ENCODE assay signal across 24 cellular contexts in the genomic region with DNA sequence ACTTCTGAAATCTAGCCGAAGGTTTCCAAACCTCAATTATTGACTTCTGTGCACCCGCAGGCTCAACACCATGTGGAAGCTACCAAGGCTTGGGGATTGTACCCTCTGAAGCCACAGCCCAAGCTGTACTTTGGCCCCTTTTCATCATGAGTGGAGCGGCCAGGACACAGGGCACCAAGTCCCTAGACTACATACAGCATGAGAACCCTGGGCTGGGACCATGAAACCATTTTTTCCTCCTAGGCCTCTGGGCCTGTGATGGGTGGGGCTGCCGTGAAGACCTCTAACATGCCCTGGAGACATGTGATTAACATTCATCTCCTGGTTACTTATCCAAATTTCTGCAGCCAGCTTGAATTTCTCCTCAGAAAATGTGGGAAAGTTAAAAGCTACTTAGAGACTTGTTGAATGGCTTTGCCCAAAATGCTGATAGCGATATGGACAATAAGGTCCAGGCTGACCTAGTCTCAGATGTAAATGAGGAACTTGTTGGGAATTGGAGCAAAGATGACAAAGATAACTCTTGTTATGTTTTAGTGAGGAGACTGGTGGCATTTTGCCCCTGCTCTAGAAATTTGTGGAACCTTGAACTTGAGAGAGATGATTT.
"Had no signal": no experiment of that assay in that cellular context is flagged by ENCODE, and none has a peak within 500 bp of the region (broad histone marks: within the 10 kb centered on the region; RNA-seq: fewer than 3 reads in every experiment).

No MANE protein-coding gene starts in this region.

- H3K27ac ChIP-seq: adrenal gland, PC-9 had no signal

- H3K9me3 ChIP-seq: adrenal gland had no signal

- H3K4me3 ChIP-seq: adrenal gland, PC-9 had no signal

- FAIRE-seq: colon, TTC549 had no signal

- H3K4me1 ChIP-seq: adrenal gland had no signal

- DNase-seq: activated CD4-positive, alpha-beta memory T cell treated with anti-CD3 and anti-CD28 coated beads for 36 hours; activated CD4-positive, alpha-beta T cell treated with anti-CD3 and anti-CD28 coated beads, Interleukin-2, amount 10 ng/mL, durations not matched to agents 7 days and 5 days; activated CD4-positive, CD25-positive, alpha-beta regulatory T cell; activated CD8-positive, alpha-beta memory T cell treated with anti-CD3 and anti-CD28 coated beads for 24 hours; activated gamma-delta T cell; activated naive CD4-positive, alpha-beta T cell treated with anti-CD3 and anti-CD28 coated beads for 36 hours; activated T-cell treated with anti-CD3 and anti-CD28 coated beads for 4 hours; activated T-cell treated with anti-CD3 and anti-CD28 coated beads, Interleukin-2, amount 50 U/mL, for 48 hours; adrenal gland; anterior cingulate cortex; cerebellar nuclear complex; NCI-H1092 treated with DMSO at 0.1 percent for 48 hours; NCI-H1417 treated with DMSO at 0.1 percent for 48 hours; NCI-H1694; NCI-H2029 treated with DMSO at 0.1 percent for 48 hours; NCI-H345; NCI-H510A; SIG-M5; T-helper 17 cell; T-helper 9 cell had no signal

- ATAC-seq: activated T-helper 17 cell treated with anti-CD3 and anti-CD28 coated beads, Interleukin-2, amount 50 U/mL, for 72 hours; T-helper 17 cell had no signal

- H3K36me3 ChIP-seq: adrenal gland had no signal

- H3K4me2 ChIP-seq: PC-9 had no signal
